In the genomic region with DNA sequence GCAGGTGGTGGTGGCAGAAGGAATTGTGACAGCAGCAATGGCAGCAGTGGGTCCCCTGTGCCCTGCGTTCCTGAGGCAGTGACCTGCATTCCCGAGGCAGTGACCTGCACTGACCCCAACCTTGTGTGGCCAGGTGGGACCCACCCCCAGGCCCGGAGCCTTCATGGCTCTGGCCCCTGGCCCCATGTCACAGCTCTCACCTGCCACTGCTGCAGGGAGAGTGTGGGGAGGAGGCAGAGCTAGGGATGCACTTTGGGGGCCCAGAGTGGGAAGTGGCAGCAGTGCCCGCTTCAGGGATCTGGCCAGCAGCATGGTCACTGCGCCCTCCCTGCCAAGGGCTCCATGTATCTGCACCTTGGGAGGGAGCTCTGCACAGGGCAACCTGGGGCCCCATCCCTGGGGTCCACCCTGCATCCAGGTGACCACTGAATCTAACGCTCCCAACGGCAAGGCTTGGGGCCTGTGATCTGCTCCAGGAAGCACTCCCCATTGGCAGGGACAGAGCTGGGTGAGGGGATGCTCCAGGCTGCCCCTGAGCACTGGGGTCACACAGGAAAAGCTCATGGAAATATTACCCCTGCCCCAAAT, we compare ENCODE assay signal across 26 cellular contexts.
"Had no signal": no experiment of that assay in that cellular context is flagged by ENCODE, and none has a peak within 500 bp of the region (broad histone marks: within the 10 kb centered on the region; RNA-seq: fewer than 3 reads in every experiment).

No MANE protein-coding gene starts in this region.

- H3K9me3 ChIP-seq: prostate gland, right atrium auricular region, sigmoid colon, testis, tibial artery, uterus had no signal

- H3K36me3 Mint-ChIP-seq: memory B cell; natural killer cell; stimulated activated naive B cell treated with anti-CD40 and anti-IgM and Interleukin-4, amounts not matched to agents 10 μg/mL and 1 μg/mL and 100 μg/mL, for 72 hours; type B pancreatic cell had no signal

- DNase-seq: caudate nucleus; cerebellar nuclear complex; cortex of kidney; effector memory CD8-positive, alpha-beta T cell; foreskin keratinocyte; glutamatergic neuron; heart right ventricle; hippocampal formation; left colon; left ventricle myocardium inferior; natural killer cell; sigmoid colon; stimulated activated CD4-positive, alpha-beta T cell treated with anti-CD3 and anti-CD28 coated beads, Interleukin-2, amount 100 ng/mL, for 24 hours; stimulated activated CD4-positive, alpha-beta T cell treated with anti-CD3 and anti-CD28 coated beads, Interleukin-4, amount 100 ng/mL, for 24 hours; stimulated activated naive B cell treated with anti-CD40 and anti-IgM and Interleukin-4, amounts not matched to agents 10 μg/mL and 1 μg/mL and 100 μg/mL, for 72 hours; stomach; testis; tibial artery; uterus had no signal

- H3K27ac Mint-ChIP-seq: effector memory CD8-positive, alpha-beta T cell; memory B cell; natural killer cell; stimulated activated naive B cell treated with anti-CD40 and anti-IgM and Interleukin-4, amounts not matched to agents 10 μg/mL and 1 μg/mL and 100 μg/mL, for 72 hours; type B pancreatic cell had no signal

- H3K4me1 ChIP-seq: foreskin keratinocyte, heart right ventricle, left ventricle myocardium inferior, parathyroid adenoma, prostate gland, right atrium auricular region, sigmoid colon, stomach, testis, tibial artery, uterus had no signal

- H3K27ac ChIP-seq: foreskin keratinocyte, heart right ventricle, left ventricle myocardium inferior, parathyroid adenoma, prostate gland, right atrium auricular region, sigmoid colon, stomach, testis, tibial artery, uterus had no signal

- ATAC-seq: effector memory CD8-positive, alpha-beta T cell; foreskin keratinocyte; left colon; natural killer cell; stimulated activated naive B cell treated with anti-CD40 and anti-IgM and Interleukin-4, amounts not matched to agents 10 μg/mL and 1 μg/mL and 100 μg/mL, for 72 hours had no signal

- H3K4me1 Mint-ChIP-seq: memory B cell; natural killer cell; neural crest cell; stimulated activated naive B cell treated with anti-CD40 and anti-IgM and Interleukin-4, amounts not matched to agents 10 μg/mL and 1 μg/mL and 100 μg/mL, for 72 hours had no signal

- H3K4me3 ChIP-seq: heart right ventricle, left ventricle myocardium inferior, lung, prostate gland, right atrium auricular region, sigmoid colon, stomach, testis, tibial artery, uterus had no signal

- H3K4me3 Mint-ChIP-seq: effector memory CD8-positive, alpha-beta T cell; memory B cell; natural killer cell; neural crest cell; stimulated activated naive B cell treated with anti-CD40 and anti-IgM and Interleukin-4, amounts not matched to agents 10 μg/mL and 1 μg/mL and 100 μg/mL, for 72 hours; type B pancreatic cell had no signal

- H3K27me3 Mint-ChIP-seq: effector memory CD8-positive, alpha-beta T cell; memory B cell; stimulated activated naive B cell treated with anti-CD40 and anti-IgM and Interleukin-4, amounts not matched to agents 10 μg/mL and 1 μg/mL and 100 μg/mL, for 72 hours; type B pancreatic cell had no signal

- H3K36me3 ChIP-seq: heart right ventricle, left ventricle myocardium inferior, prostate gland, right atrium auricular region, sigmoid colon, stomach, tibial artery, uterus had no signal

- H3K27me3 ChIP-seq: foreskin keratinocyte, heart right ventricle, right atrium auricular region, sigmoid colon, stomach, testis, tibial artery, uterus had no signal

- H3K9me3 Mint-ChIP-seq: neural crest cell, type B pancreatic cell had no signal
